8 cellular contexts compared by ENCODE assay signal in the genomic region with DNA sequence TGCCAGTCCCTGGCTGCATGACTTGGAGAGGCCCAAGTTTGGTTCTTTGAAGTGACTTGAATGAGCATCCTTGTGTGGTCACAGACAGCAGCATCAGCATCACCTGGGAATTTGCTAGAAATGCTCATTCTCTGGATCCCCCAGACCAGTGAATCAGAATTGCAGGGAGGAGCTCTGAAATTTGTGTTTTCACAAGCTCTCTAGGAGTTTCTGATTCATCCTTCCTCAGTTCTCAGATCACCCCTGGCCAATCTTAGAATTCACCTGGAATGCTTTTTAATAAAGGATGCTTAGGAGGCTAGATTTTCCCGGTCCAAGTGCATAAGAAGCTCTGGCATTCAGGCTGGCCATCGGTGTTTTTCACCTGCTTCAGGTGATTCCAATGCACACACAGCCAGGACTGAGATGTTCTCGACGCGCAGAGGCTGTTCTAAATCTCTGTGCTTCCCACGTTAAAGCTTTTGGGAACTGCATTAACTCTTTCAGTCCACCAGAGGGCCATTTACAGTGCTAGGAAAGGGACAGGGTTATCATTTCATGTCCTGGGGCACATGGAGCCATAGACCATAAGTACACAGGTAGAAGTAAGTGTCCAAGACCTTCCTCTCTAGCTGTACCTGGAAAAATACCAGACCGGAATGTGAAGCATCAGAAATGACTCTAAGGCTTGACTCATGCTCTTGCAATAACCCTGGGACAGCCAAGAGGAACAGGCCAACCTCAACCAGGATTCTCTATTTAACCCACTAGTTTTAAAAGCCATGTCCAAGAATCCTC.
DNase-seq lines count a peak whose midpoint lies in the region; ATAC-seq, FAIRE-seq and TF ChIP-seq lines count a peak whose summit lies in the region.

No MANE protein-coding gene starts in this region.

- no peak for TF ChIP-seq EP300 in A549 (IDR thresholded peaks at IDR 0.05)

- H3K9me3 Mint-ChIP-seq in CD4-positive, alpha-beta memory T cell: no peaks in the 10 kb centered on the region

- CTCF ChIA-PET in A549 (lab: Yijun Ruan, JAX): interaction anchor here (0.9 to 1.4 kb wide), 3 partner anchors 9 to 187 kb away, joined by 3 read pairs; no protein-coding TSS in a partner anchor
- CTCF ChIA-PET in CD4-positive, alpha-beta memory T cell (lab: Charles Lee; ENCODE audit: partially characterized antibody): interaction anchor here (1.0 to 2.4 kb wide), 6 partner anchors 9 to 89 kb away, joined by 3 to 11 read pairs (median 4); no protein-coding TSS in a partner anchor

- no peaks in the 10 kb centered on the region; the same call in 2 of the 3 replicates for H3K9me3 ChIP-seq in A549
- no peaks in the 10 kb centered on the region for H3K9me3 ChIP-seq in spleen
- H3K9me3 ChIP-seq in CD4-positive, alpha-beta memory T cell (ENCODE audit: control insufficient read depth in 1 of 2, low read length in 2 of 2): no peaks in the 10 kb centered on the region

- TF ChIP-seq CTCF in A549 (IDR thresholded peaks at IDR 0.05) (peak; percentile 32; the same call in 2 of the 3 replicates), epithelial cell of esophagus (IDR thresholded peaks at IDR 0.05; ENCODE audit: insufficient read depth, low read depth, low read length, missing control alignments) (peak; percentile 37), spleen (IDR thresholded peaks at IDR 0.05 in 8 of 11, conservative IDR thresholded peaks at IDR 0.05 in 3 of 11) (peak in 8 of 11 experiments; percentile 9 to 60 (median 47))

- H3K27ac ChIP-seq in A549 (no peak overlapping the region), spleen (no peak overlapping the region)
- no peak overlapping the region for H3K27ac ChIP-seq in CD4-positive, alpha-beta memory T cell (ENCODE audit: low read depth, low read length)

- H3K27me3 ChIP-seq in spleen (replicated peaks in 1 of 7): peaks cover 0 to 5% (median 0%) of the 10 kb centered on the region in 7 donors
- H3K27me3 ChIP-seq in CD4-positive, alpha-beta memory T cell (ENCODE audit: insufficient read depth, low read length): no peaks in the 10 kb centered on the region

- peak; percentile 26 to 38; a peak in 2 of 5 replicates for TF ChIP-seq RAD21 in A549 (conservative IDR thresholded peaks at IDR 0.05 in 1 of 2, IDR thresholded peaks at IDR 0.05 in 1 of 2)

- TF ChIP-seq POLR2A in A549 (IDR thresholded peaks at IDR 0.05; ENCODE audit: low read length): no peak
- no peak for TF ChIP-seq POLR2A in spleen (IDR thresholded peaks at IDR 0.05)

- peaks cover 0 to 4% (median 1%) of the 10 kb centered on the region in 4 donors for H3K4me1 Mint-ChIP-seq in CD4-positive, alpha-beta memory T cell

- H3K4me1 ChIP-seq in A549 (no peaks in the 10 kb centered on the region), spleen (no peaks in the 10 kb centered on the region)
- no peaks in the 10 kb centered on the region for H3K4me1 ChIP-seq in CD4-positive, alpha-beta memory T cell (ENCODE audit: insufficient read depth, low read length)

- DNase-seq in A549 (ENCODE audit: low read depth in 1 of 2, low spot score in 1 of 2) (peak; percentile 13 to 25), EH (ENCODE audit: low read depth) (peak; percentile 58), NCI-H69 (lab: John Stamatoyannopoulos, UW) (peak; percentile 12), epithelial cell of esophagus (ENCODE audit: low read depth) (peak; percentile 33), spleen (no peak), OCI-M2 (lab: John Stamatoyannopoulos, UW; ENCODE audit: unreplicated experiment) (no peak)
- no peak for DNase-seq in CD4-positive, alpha-beta memory T cell

- no peak overlapping the region for H3K4me3 Mint-ChIP-seq in CD4-positive, alpha-beta memory T cell

- ATAC-seq in A549: peak; percentile 66 to 76; a peak in 4 of 6 replicates
- no peak for ATAC-seq in GM18870 (IDR thresholded peaks at IDR 0.05; ENCODE audit: unreplicated experiment)

- H3K27me3 Mint-ChIP-seq in CD4-positive, alpha-beta memory T cell: peaks cover 9 to 23% of the 10 kb centered on the region in 2 donors

- no peak for FAIRE-seq in A549 (lab: Jason Lieb, UNC)

- no peak overlapping the region for H3K4me2 ChIP-seq in A549

- POLR2A ChIA-PET in A549 (lab: Yijun Ruan, JAX): no interaction called here
- POLR2A ChIA-PET in CD4-positive, alpha-beta memory T cell (lab: Charles Lee; ENCODE audit: partially characterized antibody): no interaction called here

- WGBS in A549 (ENCODE audit: missing lambda C conversion rate): 15% methylated on average over 7 of the region's 7 CpGs
- 36 to 42% (median 38%) methylated on average over 5 to 7 of the region's 7 CpGs for WGBS in spleen, 5 donors

- H3K27ac Mint-ChIP-seq in CD4-positive, alpha-beta memory T cell: no peak overlapping the region

- intact Hi-C loops in spleen (cut with DNase I; ENCODE audit: low total_unique reads): no loop called here
- intact Hi-C loops in CD4-positive, alpha-beta memory T cell (cut with micrococcal nuclease): no loop called here

- H3K36me3 Mint-ChIP-seq in CD4-positive, alpha-beta memory T cell: no peaks in the 10 kb centered on the region

- H3K36me3 ChIP-seq in spleen: no peaks in the 10 kb centered on the region
- H3K36me3 ChIP-seq in CD4-positive, alpha-beta memory T cell (ENCODE audit: insufficient read depth, low read length): no peaks in the 10 kb centered on the region

- H3K4me3 ChIP-seq in A549 (no peak overlapping the region), epithelial cell of esophagus (ENCODE audit: low read length) (no peak overlapping the region), spleen (no peak overlapping the region)
- H3K4me3 ChIP-seq in CD4-positive, alpha-beta memory T cell (ENCODE audit: low read length in 2 of 2): no peak overlapping the region

TF ChIP-seq in A549, 52 proteins besides CTCF, POLR2A, EP300 and RAD21:
- TF ChIP-seq, protein P1, sequence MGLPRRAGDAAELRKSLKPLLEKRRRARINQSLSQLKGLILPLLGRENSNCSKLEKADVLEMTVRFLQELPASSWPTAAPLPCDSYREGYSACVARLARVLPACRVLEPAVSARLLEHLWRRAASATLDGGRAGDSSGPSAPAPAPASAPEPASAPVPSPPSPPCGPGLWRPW (IDR thresholded peaks at IDR 0.05): no peak
- TF ChIP-seq SMC3 (IDR thresholded peaks at IDR 0.05) (peak; percentile 50; the same call in 2 of the 3 replicates), FOSB (CRISPR knock-in tag; IDR thresholded peaks at IDR 0.05) (no peak), NFE2L2 (conservative IDR thresholded peaks at IDR 0.05; ENCODE audit: low read length) (no peak), NR3C1 (IDR thresholded peaks at IDR 0.05) (no peak), KDM1A (IDR thresholded peaks at IDR 0.05; ENCODE audit: low read depth) (no peak), PHF8 (IDR thresholded peaks at IDR 0.05; ENCODE audit: borderline replicate concordance, low read depth) (no peak), GATA3 (IDR thresholded peaks at IDR 0.05; ENCODE audit: borderline replicate concordance) (no peak)
- TF ChIP-seq, protein P2, sequence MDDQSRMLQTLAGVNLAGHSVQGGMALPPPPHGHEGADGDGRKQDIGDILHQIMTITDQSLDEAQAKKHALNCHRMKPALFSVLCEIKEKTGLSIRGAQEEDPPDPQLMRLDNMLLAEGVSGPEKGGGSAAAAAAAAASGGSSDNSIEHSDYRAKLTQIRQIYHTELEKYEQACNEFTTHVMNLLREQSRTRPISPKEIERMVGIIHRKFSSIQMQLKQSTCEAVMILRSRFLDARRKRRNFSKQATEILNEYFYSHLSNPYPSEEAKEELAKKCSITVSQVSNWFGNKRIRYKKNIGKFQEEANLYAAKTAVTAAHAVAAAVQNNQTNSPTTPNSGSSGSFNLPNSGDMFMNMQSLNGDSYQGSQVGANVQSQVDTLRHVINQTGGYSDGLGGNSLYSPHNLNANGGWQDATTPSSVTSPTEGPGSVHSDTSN (IDR thresholded peaks at IDR 0.05): no peak

Comparison
In these comparisons a context has a peak if more than half of its experiments do, and no peak if none do; other contexts are left out.
1. DNase-seq: peak in A549 (2 of 2), EH (single experiment), NCI-H69 (single experiment) and epithelial cell of esophagus (single experiment); none in spleen (single experiment), OCI-M2 (single experiment) and CD4-positive, alpha-beta memory T cell (0 of 5).
2. Peak in every context shown above with its lines, with median percentiles within 50 percentile points of each other: CTCF ChIP-seq.